In the genomic region with DNA sequence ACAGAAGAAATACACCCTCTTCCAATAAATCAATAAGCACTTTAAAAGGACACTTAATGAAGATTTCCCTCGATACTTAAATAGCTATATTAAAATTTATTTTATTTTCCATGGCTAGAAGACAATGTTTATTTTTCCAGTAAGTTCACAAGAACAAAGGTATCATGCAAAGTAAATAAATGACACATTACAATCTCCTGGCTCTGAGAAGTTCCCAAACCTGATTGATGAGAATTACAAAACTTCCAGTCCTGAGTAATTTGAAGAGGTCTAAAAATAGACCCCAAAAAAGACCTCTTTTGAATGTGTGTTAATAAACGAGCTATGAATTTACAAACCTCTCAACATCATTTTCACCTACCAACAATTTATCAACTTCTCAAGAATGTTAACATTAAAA, we compare ENCODE assay signal across 8 cellular contexts. TPM values are rescaled to one million over a fixed set of nuclear protein-coding genes. Genes with fewer than 3 reads are reported as not detected.
DNase-seq lines count a peak whose midpoint lies in the region; ATAC-seq and TF ChIP-seq lines count a peak whose summit lies in the region.

No MANE protein-coding gene starts in this region.

- H3K27me3 ChIP-seq in GM23248 (replicated peaks; ENCODE audit: insufficient read depth) (no peaks in the 10 kb centered on the region), Panc1 (ENCODE audit: control insufficient read depth, insufficient read depth, low read length) (no peaks in the 10 kb centered on the region), esophagus muscularis mucosa (no peaks in the 10 kb centered on the region), psoas muscle (ENCODE audit: insufficient read depth in 3 of 3, low read length in 2 of 3) (no peaks in the 10 kb centered on the region)

- WGBS in GM23248 (ENCODE audit: low coverage in 1 of 2, low lambda C conversion rate in 2 of 2, missing lambda C conversion rate in 2 of 2), 2 experiments, result 43 to 47% methylated on average over 2 of the region's 2 CpGs
- 25% methylated on average over 2 of the region's 2 CpGs for WGBS in esophagus muscularis mucosa
- WGBS in psoas muscle, 3 donors, result 43 to 52% (median 49%) methylated on average over 2 of the region's 2 CpGs

- H3K9me3 ChIP-seq in GM23248 (ENCODE audit: low read depth), result no peaks in the 10 kb centered on the region
- H3K9me3 ChIP-seq in Panc1 (ENCODE audit: control insufficient read depth, insufficient read depth, low read depth, low read length), result no peaks in the 10 kb centered on the region
- no peaks in the 10 kb centered on the region for H3K9me3 ChIP-seq in esophagus muscularis mucosa
- H3K9me3 ChIP-seq in psoas muscle, result no peaks in the 10 kb centered on the region

- no TSS peak for BruUV-seq in Panc1 (replicated peaks; lab: Mats Ljungman, UMichigan)

- no peaks in the 10 kb centered on the region for H4K20me1 ChIP-seq in GM23248 (ENCODE audit: insufficient read depth)

- H3K4me3 ChIP-seq in GM23248 (peak overlapping the region; percentile 90), Panc1 (ENCODE audit: low read depth in 2 of 2, low read length in 2 of 2) (peak overlapping the region; percentile 94 to 98; a peak in 3 of 4 replicates), esophagus muscularis mucosa (peak overlapping the region in 3 of 4 donors; percentile 84 to 96 (median 93)), psoas muscle (peak overlapping the region; percentile 94)

- no peak for TF ChIP-seq POLR2A in esophagus muscularis mucosa (IDR thresholded peaks at IDR 0.05; ENCODE audit: low read depth)

- H3K36me3 ChIP-seq in GM23248 (ENCODE audit: low read depth), result no peaks in the 10 kb centered on the region
- H3K36me3 ChIP-seq in Panc1 (ENCODE audit: control insufficient read depth, insufficient read depth, low read length), result peaks cover 3% of the 10 kb centered on the region
- H3K36me3 ChIP-seq in esophagus muscularis mucosa, result peaks cover 0 to 2% (median 0%) of the 10 kb centered on the region in 4 donors
- H3K36me3 ChIP-seq in psoas muscle (ENCODE audit: insufficient read depth in 1 of 2, low read depth in 1 of 2), result peaks cover 0 to under 1% of the 10 kb centered on the region in 2 donors

- CTCF ChIA-PET in Panc1 (lab: Charles Lee) (no interaction called here), GM10248 (lab: Yijun Ruan, JAX) (no interaction called here)

- H3K4me1 ChIP-seq in GM23248 (ENCODE audit: insufficient read depth) (peaks cover 28% of the 10 kb centered on the region), Panc1 (ENCODE audit: control insufficient read depth, insufficient read depth, low read length) (peaks cover 12% of the 10 kb centered on the region; the same call in 1 of the 2 replicates), esophagus muscularis mucosa (peaks cover 25 to 46% (median 37%) of the 10 kb centered on the region in 4 donors), psoas muscle (peaks cover 37% of the 10 kb centered on the region)

- ATAC-seq in Panc1, result no peak
- no peak for ATAC-seq in psoas muscle

- peak overlapping the region; percentile 81 for H3K4me2 ChIP-seq in GM23248 (ENCODE audit: unreplicated experiment)

- POLR2A ChIA-PET in Panc1 (lab: Charles Lee) (no interaction called here), GM10248 (lab: Yijun Ruan, JAX) (no interaction called here)

- no peak for DNase-seq in GM23248
- no peak for DNase-seq in Panc1 (ENCODE audit: low read depth, low spot score)
- DNase-seq in esophagus muscularis mucosa (ENCODE audit: extremely low spot score), result no peak
- DNase-seq in psoas muscle, result no peak
- no peak for DNase-seq in GM10248 (ENCODE audit: extremely low spot score)
- no peak for DNase-seq in activated CD8-positive, alpha-beta memory T cell treated with anti-CD3 and anti-CD28 coated beads for 24 hours
- DNase-seq in NCI-H69 (lab: John Stamatoyannopoulos, UW), result no peak
- no peak for DNase-seq in COLO668 (lab: John Stamatoyannopoulos, UW; ENCODE audit: unreplicated experiment)

- in situ Hi-C loops in GM23248 (cut with MboI) (no loop called here), Panc1 (cut with HindIII; ENCODE audit: low pct_unique_long_range_greater_than_20kb, low sequenced_read_pairs) (no loop called here)

- H3K27ac ChIP-seq in GM23248 (no peak overlapping the region), Panc1 (ENCODE audit: low read length) (peak overlapping the region; percentile 99), esophagus muscularis mucosa (replicated peaks in 1 of 4) (no peak overlapping the region), psoas muscle (peak overlapping the region; percentile 94)

- peak overlapping the region; percentile 93 for H2AFZ ChIP-seq in GM23248

- TF ChIP-seq EP300 in esophagus muscularis mucosa (IDR thresholded peaks at IDR 0.05), result no peak

- H3F3A ChIP-seq in GM23248 (ENCODE audit: insufficient read depth), result peaks cover 18% of the 10 kb centered on the region; the same call in 1 of the 2 replicates

- H3K9ac ChIP-seq in GM23248, result peak overlapping the region; percentile 87

- TF ChIP-seq CTCF in Panc1 (IDR thresholded peaks at IDR 0.05) (no peak), esophagus muscularis mucosa (IDR thresholded peaks at IDR 0.05) (no peak), psoas muscle (IDR thresholded peaks at IDR 0.05) (no peak), GM10248 (IDR thresholded peaks at IDR 0.05; ENCODE audit: control extremely low read depth, extremely low read depth, low read depth, missing control alignments) (no peak)

- peaks cover 52% of the 10 kb centered on the region for H3K79me2 ChIP-seq in GM23248 (ENCODE audit: insufficient read depth)

- intact Hi-C loops in Panc1 (cut with micrococcal nuclease; ENCODE audit: unreplicated experiment), result no loop called here
- intact Hi-C loops in esophagus muscularis mucosa (cut with DNase I), result loop anchor here (2.0 to 5.0 kb wide), 2 partner anchors 51 to 134 kb away; partner anchors contain the start of gene REL
- intact Hi-C loops in psoas muscle (cut with DNase I), result loop anchor here in 1 of 2 donors (5.0 kb wide), 1 partner anchor 166 kb away; no protein-coding TSS in a partner anchor

- H3K9me2 ChIP-seq in GM23248 (ENCODE audit: insufficient read depth), result no peaks in the 10 kb centered on the region

RNA-seq across cellular contexts. Expression of gene PEX13, which starts 1.5 kb away (rescaled TPM):
- total RNA-seq in GM23248 (2014; rRNA removed; shearing (Covaris generic)), result 39.1 and 43.6 TPM in 2 replicates
- polyA plus RNA-seq in GM23248 (2016; fragmentation: Nextera tagmentation; extraction: Ambion mirVana) (22.4 and 25.0 TPM in 2 replicates), psoas muscle (10 to 100 TPM; 11.3 to 23.5 (median 13.8) TPM)
- total RNA-seq in Panc1 (2021; ENCODE audit: unreplicated experiment) (24.7 TPM), esophagus muscularis mucosa (10 to 100 TPM; 21.0 to 42.3 (median 26.2) TPM), psoas muscle (10 to 100 TPM; 20.9 to 29.2 (median 22.5) TPM)
- 9.5 TPM for polyA plus RNA-seq in Panc1 (2012; ENCODE audit: insufficient read length)

RNA-seq across cellular contexts. Expression of gene PUS10, which starts 2.1 kb away (rescaled TPM):
- total RNA-seq in GM23248 (2014; rRNA removed; shearing (Covaris generic)), result 5.2 and 7.1 TPM in 2 replicates
- polyA plus RNA-seq in GM23248 (2016; fragmentation: Nextera tagmentation; extraction: Ambion mirVana) (5.3 and 6.7 TPM in 2 replicates), psoas muscle (1 to 10 TPM; 1.4 to 2.9 (median 1.6) TPM)
- total RNA-seq in Panc1 (2021; ENCODE audit: unreplicated experiment) (5.2 TPM), esophagus muscularis mucosa (1 to 10 TPM; 1.9 to 3.2 (median 2.6) TPM), psoas muscle (1 to 10 TPM; 1.8 to 5.1 (median 3.8) TPM)
- polyA plus RNA-seq in Panc1 (2012; ENCODE audit: insufficient read length), result 2.2 TPM

RNA-seq across cellular contexts. Expression of gene SANBR, which starts 49.7 kb away (rescaled TPM):
- 8.5 and 10.1 TPM in 2 replicates for total RNA-seq in GM23248 (2014; rRNA removed; shearing (Covaris generic))
- 6.2 and 8.3 TPM in 2 replicates for polyA plus RNA-seq in GM23248 (2016; fragmentation: Nextera tagmentation; extraction: Ambion mirVana)
- total RNA-seq in Panc1 (2021; ENCODE audit: unreplicated experiment), result 18.8 TPM
- polyA plus RNA-seq in Panc1 (2012; ENCODE audit: insufficient read length), result 9.2 TPM
- total RNA-seq in esophagus muscularis mucosa, result 1 to 10 TPM; 5.0 to 7.5 (median 6.3) TPM
- total RNA-seq in psoas muscle, result 1 to 10 TPM; 2.3 to 5.0 (median 2.9) TPM
- polyA plus RNA-seq in psoas muscle, result 1 to 10 TPM; 1.6 to 2.3 (median 1.6) TPM

Comparison
In these comparisons a context has a peak if more than half of its experiments do, and no peak if none do; other contexts are left out.
1. H3K27ac ChIP-seq: peak in Panc1 (single experiment) and psoas muscle (single experiment); none in GM23248 (single experiment) and esophagus muscularis mucosa (0 of 4).
2. Peak in every context shown above with its lines, with median percentiles within 50 percentile points of each other: H3K4me3 ChIP-seq.